ENCODE assay signal across 31 cellular contexts in genomic region chr4:91688413-91688812, GRCh38.
"Had no signal": no experiment of that assay in that cellular context is flagged by ENCODE, and none has a peak within 500 bp of the region (broad histone marks: within the 10 kb centered on the region; RNA-seq: fewer than 3 reads in every experiment).

No MANE protein-coding gene starts in this region.

- H3K27me3 ChIP-seq: adrenal gland, ascending aorta, body of pancreas, brain microvascular endothelial cell, breast epithelium, cardiac muscle cell had no signal

- ATAC-seq: activated naive CD4-positive, alpha-beta T cell treated with anti-CD3 and anti-CD28 coated beads, Interleukin-2, amount 50 U/mL, for 72 hours; activated naive CD8-positive, alpha-beta T cell treated with anti-CD3 and anti-CD28 coated beads, Interleukin-2, amount 50 U/mL, for 24 hours; activated T-cell treated with anti-CD3 and anti-CD28 coated beads, Interleukin-2, amount 50 U/mL, for 4 hours; activated T-cell treated with anti-CD3 and anti-CD28 coated beads, Interleukin-2, amount 50 U/mL, for 72 hours; activated T-helper 17 cell treated with anti-CD3 and anti-CD28 coated beads, Interleukin-2, amount 50 U/mL, for 72 hours; body of pancreas had no signal

- H3K36me3 ChIP-seq: adrenal gland, ascending aorta, brain microvascular endothelial cell, breast epithelium, cardiac muscle cell had no signal

- H3K27ac ChIP-seq: adrenal gland, ascending aorta, body of pancreas, brain microvascular endothelial cell, breast epithelium, cardiac muscle cell had no signal

- DNase-seq: activated effector memory CD4-positive, alpha-beta T cell treated with anti-CD3 and anti-CD28 coated beads, Interleukin-2, amount 50 U/mL, for 16 hours; activated effector memory CD4-positive, alpha-beta T cell treated with Interleukin-2 at 50 U/mL for 16 hours; activated gamma-delta T cell; activated gamma-delta T cell treated with Interleukin-2 at 50 U/mL for 16 hours; activated naive CD4-positive, alpha-beta T cell; activated naive CD4-positive, alpha-beta T cell treated with anti-CD3 and anti-CD28 coated beads for 36 hours; activated naive CD4-positive, alpha-beta T cell treated with anti-CD3 and anti-CD28 coated beads, Interleukin-2, amount 10 ng/mL, durations not matched to agents 7 days and 5 days; activated naive CD4-positive, alpha-beta T cell treated with anti-CD3 and anti-CD28 coated beads, Interleukin-2, amount 50 U/mL, for 16 hours; activated naive CD4-positive, alpha-beta T cell treated with Interleukin-2 at 50 U/mL for 16 hours; activated naive CD8-positive, alpha-beta T cell treated with anti-CD3 and anti-CD28 coated beads for 36 hours; activated naive CD8-positive, alpha-beta T cell treated with anti-CD3 and anti-CD28 coated beads, Interleukin-2, amount 10 ng/mL, durations not matched to agents 7 days and 5 days; activated naive CD8-positive, alpha-beta T cell treated with anti-CD3 and anti-CD28 coated beads, Interleukin-2, amount 50 U/mL, for 24 hours; activated T-cell treated with anti-CD3 and anti-CD28 coated beads, Interleukin-2, amount 50 U/mL, for 24 hours; activated T-cell treated with anti-CD3 and anti-CD28 coated beads, Interleukin-2, amount 50 U/mL, for 4 hours; activated T-cell treated with anti-CD3 and anti-CD28 coated beads, Interleukin-2, amount 50 U/mL, for 48 hours; activated T-cell treated with anti-CD3 and anti-CD28 coated beads, Interleukin-2, amount 50 U/mL, for 72 hours; adrenal gland; amniotic stem cell; amygdala; anterior cingulate cortex; aorta; body of pancreas; brain microvascular endothelial cell; caudate nucleus; central memory CD4-positive, alpha-beta T cell; cerebellar nuclear complex had no signal

- H3K4me1 ChIP-seq: adrenal gland, ascending aorta, body of pancreas, breast epithelium had no signal

- H3K4me3 ChIP-seq: adrenal gland, ascending aorta, body of pancreas, breast epithelium, cardiac muscle cell had no signal

- H3K9me3 ChIP-seq: adrenal gland, ascending aorta, body of pancreas, breast epithelium had no signal
